In the genomic region with DNA sequence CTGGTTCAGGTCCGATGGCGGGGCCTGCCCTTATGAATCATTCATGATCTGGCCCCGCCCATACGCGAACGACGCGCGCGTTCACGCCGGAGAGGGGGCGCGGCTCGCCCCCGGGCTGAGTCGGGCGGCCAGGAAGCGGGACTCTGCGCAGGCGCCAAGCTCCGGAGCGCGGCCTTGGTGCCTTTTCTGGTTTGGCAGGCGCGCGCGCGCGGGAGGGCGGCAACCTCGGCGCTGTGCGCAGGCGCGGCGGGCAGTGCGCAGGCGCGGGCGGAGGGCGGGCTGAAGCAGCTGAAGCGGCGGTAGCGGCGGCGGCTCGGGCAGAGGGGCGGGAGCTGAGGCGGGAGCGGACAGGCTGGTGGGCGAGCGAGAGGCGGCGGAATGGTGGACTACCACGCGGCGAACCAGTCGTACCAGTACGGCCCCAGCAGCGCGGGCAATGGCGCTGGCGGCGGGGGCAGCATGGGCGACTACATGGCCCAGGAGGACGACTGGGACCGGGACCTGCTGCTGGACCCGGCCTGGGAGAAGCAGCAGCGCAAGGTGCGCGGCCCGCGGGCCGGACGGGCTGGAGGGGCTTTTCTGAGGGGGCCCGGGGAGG, we compare ENCODE assay signal across 8 cellular contexts. TPM values are rescaled to one million over a fixed set of nuclear protein-coding genes. Genes with fewer than 3 reads are reported as not detected.
DNase-seq lines count a peak whose midpoint lies in the region; ATAC-seq and TF ChIP-seq lines count a peak whose summit lies in the region.

A gene (plus strand): TSS at position 282 of the 598 bp plus-strand sequence. CDS start 97 bp downstream, at position 379.

- DNase-seq in ACHN (peak; percentile 93), NCI-H2171 treated with DMSO at 0.1 percent for 48 hours (lab: John Stamatoyannopoulos, UW) (peak; percentile 94), T47D (ENCODE audit: low read depth in 1 of 2, low spot score in 1 of 2) (peak; percentile 81 to 96)

- H3K9ac ChIP-seq in skeletal muscle tissue (ENCODE audit: low read depth in 1 of 3, low read length in 3 of 3): peak within 1 kb of the TSS; percentile 91 to 98 (median 97)

- H3K9me3 ChIP-seq in iPS-18c (ENCODE audit: control insufficient read depth, insufficient read depth, low read length): no peaks in the 10 kb centered on the region
- no peaks in the 10 kb centered on the region for H3K9me3 ChIP-seq in skeletal muscle tissue (ENCODE audit: control insufficient read depth in 3 of 3, low read length in 3 of 3)

- H3K27ac ChIP-seq in VCaP: peak within 1 kb of the TSS; percentile 92
- H3K27ac ChIP-seq in skeletal muscle tissue (ENCODE audit: low read depth, low read length): peak within 1 kb of the TSS; percentile 95

- no peak for TF ChIP-seq CTCF in VCaP (conservative IDR thresholded peaks at IDR 0.05)

- H3K4me3 ChIP-seq in iPS-18c (ENCODE audit: insufficient read depth, low read depth, low read length) (peak within 1 kb of the TSS; percentile 95), skeletal muscle tissue (ENCODE audit: low read length in 3 of 3) (peak within 1 kb of the TSS; percentile 76 to 94 (median 93))

- in situ Hi-C loops in ACHN (cut with HindIII; ENCODE audit: low pct_ligation_motif_present, low pct_unique_long_range_greater_than_20kb, low sequenced_read_pairs) (no loop called here), T47D (cut with HindIII; ENCODE audit: low pct_unique_long_range_greater_than_20kb, low sequenced_read_pairs) (no loop called here)

- H3K27me3 ChIP-seq in skeletal muscle tissue (ENCODE audit: control insufficient read depth in 3 of 3, insufficient read depth in 3 of 3, low read length in 3 of 3): no peaks in the 10 kb centered on the region

- ATAC-seq in GM18868 (IDR thresholded peaks at IDR 0.05; ENCODE audit: unreplicated experiment): peak; percentile 80
- peak; percentile 87 for ATAC-seq in HG03103 (IDR thresholded peaks at IDR 0.05; ENCODE audit: low read depth, unreplicated experiment)

- peaks cover 27 to 45% (median 38%) of the 10 kb centered on the region in 3 donors for H3K4me1 ChIP-seq in skeletal muscle tissue (ENCODE audit: control insufficient read depth in 3 of 3, insufficient read depth in 3 of 3, low read length in 3 of 3)

- H3K36me3 ChIP-seq in skeletal muscle tissue (ENCODE audit: control insufficient read depth in 3 of 3, insufficient read depth in 3 of 3, low read length in 3 of 3): peaks cover 0 to 5% (median 0%) of the 10 kb centered on the region in 3 donors

RNA-seq across cellular contexts. Expression of the gene that starts here (rescaled TPM):
- 42.3 TPM for total RNA-seq in skeletal muscle tissue

Comparison
In these comparisons a context has a peak if more than half of its experiments do, and no peak if none do; other contexts are left out.
1. Peak in every context shown above with its lines: DNase-seq, ATAC-seq, H3K4me3 ChIP-seq and H3K27ac ChIP-seq.